8 cellular contexts compared by ENCODE assay signal in the genomic region with DNA sequence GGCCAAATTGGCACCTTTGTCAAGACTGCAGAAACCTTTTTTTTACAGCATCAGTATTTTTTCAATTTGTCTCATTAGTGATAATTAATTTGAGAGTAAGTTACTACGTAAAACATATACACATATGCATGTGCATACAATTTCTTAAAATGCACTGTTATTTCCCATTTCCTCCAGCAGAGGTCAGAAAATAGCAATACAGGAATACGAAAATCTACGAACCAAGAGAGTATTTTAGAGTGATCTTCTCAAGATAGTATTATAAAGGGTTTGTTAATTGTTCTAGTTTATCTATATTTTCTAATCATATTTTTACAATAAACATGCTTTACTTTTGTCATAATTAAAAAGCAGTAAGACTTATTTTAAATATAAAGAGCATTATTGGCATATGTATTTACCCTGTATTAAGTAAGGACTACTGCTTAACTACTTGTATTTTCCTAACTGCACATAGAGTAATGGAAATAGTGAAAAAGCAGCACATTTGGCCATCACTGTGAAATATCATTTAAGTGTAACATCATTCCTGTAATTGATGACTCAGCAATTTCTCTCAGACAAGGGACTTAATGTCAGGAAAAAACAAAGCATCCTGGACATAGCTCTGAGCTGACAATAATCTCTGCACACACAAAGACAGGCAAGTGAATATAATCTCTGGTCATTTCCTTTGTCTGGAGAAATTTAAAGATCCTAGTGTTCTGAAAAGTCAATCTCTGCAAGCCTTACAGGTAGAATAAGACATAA. TPM values are rescaled to one million over a fixed set of nuclear protein-coding genes. Genes with fewer than 3 reads are reported as not detected.
DNase-seq lines count a peak whose midpoint lies in the region; ATAC-seq and TF ChIP-seq lines count a peak whose summit lies in the region.

No MANE protein-coding gene starts in this region.

- peaks cover 7% of the 10 kb centered on the region for H3K27me3 Mint-ChIP-seq in activated CD8-positive, alpha-beta memory T cell treated with anti-CD3 and anti-CD28 coated beads, Interleukin-2, amount 10 ng/mL, durations not matched to agents 7 days and 5 days

- intact Hi-C loops in dorsolateral prefrontal cortex (cut with DNase I): loop anchor here (5.0 to 10.0 kb wide), 3 partner anchors 118 to 408 kb away; no protein-coding TSS in a partner anchor

- DNase-seq in NCI-H510A treated with DMSO at 0.1 percent for 48 hours (lab: John Stamatoyannopoulos, UW): peak; percentile 2
- no peak for DNase-seq in NCI-H510A (lab: John Stamatoyannopoulos, UW)
- DNase-seq in NCI-H460 (ENCODE audit: extremely low read depth, low read depth): peak; percentile 22
- DNase-seq in dorsolateral prefrontal cortex: no peak
- DNase-seq in pons (ENCODE audit: low spot score): peak; percentile 33
- no peak for DNase-seq in activated CD8-positive, alpha-beta memory T cell treated with anti-CD3 and anti-CD28 coated beads, Interleukin-2, amount 10 ng/mL, durations not matched to agents 7 days and 5 days
- no peak for DNase-seq in NK-92 treated with Interleukin-12 subunit alpha and Interleukin-12 subunit beta, amount 100 ng/mL, for 24 hours (lab: John Stamatoyannopoulos, UW)

- no peaks in the 10 kb centered on the region for H3K9me3 Mint-ChIP-seq in activated CD8-positive, alpha-beta memory T cell treated with anti-CD3 and anti-CD28 coated beads, Interleukin-2, amount 10 ng/mL, durations not matched to agents 7 days and 5 days (ENCODE audit: low read depth)

- H3K36me3 Mint-ChIP-seq in activated CD8-positive, alpha-beta memory T cell treated with anti-CD3 and anti-CD28 coated beads, Interleukin-2, amount 10 ng/mL, durations not matched to agents 7 days and 5 days: no peaks in the 10 kb centered on the region

- no peak for ATAC-seq in activated CD8-positive, alpha-beta memory T cell treated with anti-CD3 and anti-CD28 coated beads, Interleukin-2, amount 10 ng/mL, durations not matched to agents 7 days and 5 days
- ATAC-seq in GM18511 (IDR thresholded peaks at IDR 0.05; ENCODE audit: unreplicated experiment): no peak

- CTCF ChIA-PET in activated CD8-positive, alpha-beta memory T cell treated with anti-CD3 and anti-CD28 coated beads, Interleukin-2, amount 10 ng/mL, durations not matched to agents 7 days and 5 days (lab: Charles Lee): no interaction called here

- no peak overlapping the region for H3K27ac ChIP-seq in dorsolateral prefrontal cortex

- H3K4me1 Mint-ChIP-seq in activated CD8-positive, alpha-beta memory T cell treated with anti-CD3 and anti-CD28 coated beads, Interleukin-2, amount 10 ng/mL, durations not matched to agents 7 days and 5 days: no peaks in the 10 kb centered on the region

- TF ChIP-seq CTCF in dorsolateral prefrontal cortex (IDR thresholded peaks at IDR 0.05 in 54 of 56, conservative IDR thresholded peaks at IDR 0.05 in 2 of 56; ENCODE audit: low read depth in 1 of 56, partially characterized antibody in 56 of 56): peak; percentile 34 to 82 (median 69)

- no peak overlapping the region for H3K4me3 ChIP-seq in dorsolateral prefrontal cortex

- peaks cover 0 to 66% (median 9%) of the 10 kb centered on the region in 45 donors for H3K27me3 ChIP-seq in dorsolateral prefrontal cortex

- H3K4me3 Mint-ChIP-seq in activated CD8-positive, alpha-beta memory T cell treated with anti-CD3 and anti-CD28 coated beads, Interleukin-2, amount 10 ng/mL, durations not matched to agents 7 days and 5 days: no peak overlapping the region

- no peak overlapping the region for H3K27ac Mint-ChIP-seq in activated CD8-positive, alpha-beta memory T cell treated with anti-CD3 and anti-CD28 coated beads, Interleukin-2, amount 10 ng/mL, durations not matched to agents 7 days and 5 days

RNA-seq across cellular contexts. Expression of a gene that starts 45.6 kb away (rescaled TPM):
- total RNA-seq in NCI-H460 (2014; rRNA removed; shearing (Covaris generic)): not detected in 2 replicates
- polyA plus RNA-seq in NCI-H460 (2014; cell fraction: nucleus; rRNA removed): not detected in 2 replicates
- total RNA-seq in dorsolateral prefrontal cortex: 100 to 1,000 TPM in 32 of 120 experiments, 10 to 100 TPM in 88; 55.9 to 189 (median 89.3) TPM
- not detected for total RNA-seq in activated CD8-positive, alpha-beta memory T cell treated with anti-CD3 and anti-CD28 coated beads, Interleukin-2, amount 10 ng/mL, durations not matched to agents 7 days and 5 days

Comparison
In these comparisons a context has a peak if more than half of its experiments do, and no peak if none do; other contexts are left out.
1. DNase-seq: peak in NCI-H510A treated with DMSO at 0.1 percent for 48 hours (single experiment), NCI-H460 (single experiment) and pons (single experiment); none in NCI-H510A (single experiment), dorsolateral prefrontal cortex (0 of 10), activated CD8-positive, alpha-beta memory T cell treated with anti-CD3 and anti-CD28 coated beads, Interleukin-2, amount 10 ng/mL, durations not matched to agents 7 days and 5 days (single experiment) and NK-92 treated with Interleukin-12 subunit alpha and Interleukin-12 subunit beta, amount 100 ng/mL, for 24 hours (single experiment).
2. RNA of a gene that starts 45.6 kb away (total RNA-seq): 55.9 to 189 TPM in dorsolateral prefrontal cortex; not detected in activated CD8-positive, alpha-beta memory T cell treated with anti-CD3 and anti-CD28 coated beads, Interleukin-2, amount 10 ng/mL, durations not matched to agents 7 days and 5 days and not detected in NCI-H460; every median in the first group is over 10 times any median in the second.